In genomic region chr17:41772586-41773189, GRCh38 we compare ENCODE assay signal across 14 cellular contexts. TPM values are rescaled to one million over a fixed set of nuclear protein-coding genes. Genes with fewer than 3 reads are reported as not detected.
DNase-seq lines count a peak whose midpoint lies in the region; ATAC-seq and TF ChIP-seq lines count a peak whose summit lies in the region.
"Had no signal": no experiment of that assay in that cellular context is flagged by ENCODE, and none has a peak within 500 bp of the region (broad histone marks: within the 10 kb centered on the region; RNA-seq: fewer than 3 reads in every experiment).

No MANE protein-coding gene starts in this region.

- no peak overlapping the region for H3K4me3 ChIP-seq in AG04450 (ENCODE audit: low read depth, low read length)
- peak overlapping the region in 2 of 4 donors; percentile 38 for H3K4me3 ChIP-seq in Peyer's patch

- H3K27me3 ChIP-seq in AG04450 (ENCODE audit: control insufficient read depth, insufficient read depth, low read length) (no peaks in the 10 kb centered on the region), Peyer's patch (no peaks in the 10 kb centered on the region), foreskin keratinocyte (no peaks in the 10 kb centered on the region)

- H3K9me3 ChIP-seq in AG04450 (ENCODE audit: control insufficient read depth, insufficient read depth, low read length) (no peaks in the 10 kb centered on the region; the same call in 1 of the 2 replicates), Peyer's patch (no peaks in the 10 kb centered on the region)

- TF ChIP-seq POLR2A in Peyer's patch (IDR thresholded peaks at IDR 0.05), result no peak

- TF ChIP-seq CTCF in AG04450 (IDR thresholded peaks at IDR 0.05; ENCODE audit: low read depth, low read length) (no peak), Peyer's patch (IDR thresholded peaks at IDR 0.05) (no peak), foreskin keratinocyte (conservative IDR thresholded peaks at IDR 0.05) (no peak), neural crest cell (conservative IDR thresholded peaks at IDR 0.05) (no peak)

- H3K4me3 Mint-ChIP-seq in neural crest cell, result no peak overlapping the region

- H3K27me3 Mint-ChIP-seq in neural crest cell (ENCODE audit: low read depth), result no peaks in the 10 kb centered on the region

- peak overlapping the region; percentile 80 for H3K27ac ChIP-seq in AG04450 (ENCODE audit: low read depth, low read length)
- H3K27ac ChIP-seq in Peyer's patch, result peak overlapping the region; percentile 42 to 100 (median 89)
- peak overlapping the region; percentile 90 for H3K27ac ChIP-seq in foreskin keratinocyte
- H3K27ac ChIP-seq: KMS-11 had no signal

- DNase-seq in AG04450 (ENCODE audit: low read depth, low spot score) (no peak), Peyer's patch (peak in 2 of 3 donors; percentile 76), foreskin keratinocyte (no peak), neural crest cell (ENCODE audit: low read depth, low spot score) (no peak), T-helper 9 cell (no peak), DMS153 treated with DMSO at 0.1 percent for 48 hours (lab: John Stamatoyannopoulos, UW; ENCODE audit: unreplicated experiment) (no peak)
- no peak for DNase-seq in activated CD8-positive, alpha-beta memory T cell treated with anti-CD3 and anti-CD28 coated beads, Interleukin-2, amount 50 U/mL, for 4 hours
- DNase-seq: activated gamma-delta T cell treated with Interleukin-2 at 50 U/mL for 16 hours, cortex of kidney, NCI-H2081 treated with DMSO at 0.1 percent for 48 hours, T-helper 1 cell had no signal

- peak overlapping the region; percentile 86 for H3K27ac Mint-ChIP-seq in neural crest cell (ENCODE audit: unreplicated experiment)

- no peaks in the 10 kb centered on the region for H3K36me3 Mint-ChIP-seq in neural crest cell (ENCODE audit: low read depth)

- H3K36me3 ChIP-seq in Peyer's patch, result peaks cover 0 to 52% (median 3%) of the 10 kb centered on the region in 3 donors

- POLR2A ChIA-PET in AG04450 (lab: Yijun Ruan, JAX), result no interaction called here

- CTCF ChIA-PET in AG04450 (lab: Charles Lee), result interaction anchor here (1.7 to 2.9 kb wide), 2 partner anchors 13 to 29 kb away, joined by 16 to 19 read pairs; partner anchors contain the start of gene JUP

- H3K4me1 ChIP-seq in Peyer's patch, result peaks cover 0 to 64% (median 29%) of the 10 kb centered on the region in 4 donors
- peaks cover 36% of the 10 kb centered on the region for H3K4me1 ChIP-seq in foreskin keratinocyte

- peaks cover 37% of the 10 kb centered on the region for H3K4me1 Mint-ChIP-seq in neural crest cell

- H3K9me3 Mint-ChIP-seq in neural crest cell, result no peaks in the 10 kb centered on the region

- ATAC-seq in foreskin keratinocyte (no peak), GM21529 (IDR thresholded peaks at IDR 0.05; ENCODE audit: unreplicated experiment) (no peak)

RNA-seq across cellular contexts. Expression of gene JUP, which starts 13.8 kb away (rescaled TPM):
- polyA plus RNA-seq in AG04450 (2011; rRNA removed) (13.5 and 25.7 TPM in 2 replicates), foreskin keratinocyte (299 and 341 TPM in 2 replicates)
- 19.7 and 25.7 TPM in 2 replicates for polyA minus RNA-seq in AG04450 (2011; rRNA and poly(A)+ RNA removed)
- total RNA-seq in Peyer's patch (100 to 1,000 TPM; 229 to 585 (median 505) TPM), foreskin keratinocyte (367 and 442 TPM in 2 replicates), neural crest cell (20.6 and 23.5 TPM in 2 replicates)

RNA-seq across cellular contexts. Expression of gene HAP1, which starts 38.2 kb away (rescaled TPM):
- polyA plus RNA-seq in AG04450 (2011; rRNA removed) (0.04 and 0.07 TPM in 2 replicates), foreskin keratinocyte (0.45 and 0.77 TPM in 2 replicates)
- 0.04 TPM in 1 of 2 replicates, not detected in the other for polyA minus RNA-seq in AG04450 (2011; rRNA and poly(A)+ RNA removed)
- total RNA-seq in Peyer's patch (1 to 10 TPM in 1 of 4 donors, under 1 TPM in 1, not detected in 2; 0.94 to 5.0 TPM), foreskin keratinocyte (0.56 and 0.82 TPM in 2 replicates), neural crest cell (1.5 and 1.6 TPM in 2 replicates)
- total RNA-seq: mononuclear cell had no signal

RNA-seq across cellular contexts. Expression of gene P3H4, which starts 39.1 kb away (rescaled TPM):
- 51.5 and 58.8 TPM in 2 replicates for polyA plus RNA-seq in AG04450 (2011; rRNA removed)
- 19.8 and 25.6 TPM in 2 replicates for polyA minus RNA-seq in AG04450 (2011; rRNA and poly(A)+ RNA removed)
- total RNA-seq in Peyer's patch, result 10 to 100 TPM in 3 of 4 donors, 1 to 10 TPM in 1; 9.5 to 23.1 (median 18.0) TPM
- total RNA-seq in foreskin keratinocyte, result 8.8 and 13.7 TPM in 2 replicates
- polyA plus RNA-seq in foreskin keratinocyte, result 9.1 and 11.8 TPM in 2 replicates
- total RNA-seq in neural crest cell, result 40.3 and 42.3 TPM in 2 replicates

RNA-seq across cellular contexts. Expression of gene FKBP10, which starts 40.1 kb away (rescaled TPM):
- 487 and 624 TPM in 2 replicates for polyA plus RNA-seq in AG04450 (2011; rRNA removed)
- polyA minus RNA-seq in AG04450 (2011; rRNA and poly(A)+ RNA removed), result 266 and 344 TPM in 2 replicates
- total RNA-seq in Peyer's patch, result 100 to 1,000 TPM in 1 of 4 donors, 10 to 100 TPM in 2, 1 to 10 TPM in 1; 7.2 to 130 (median 11.2) TPM
- 8.0 and 10.5 TPM in 2 replicates for total RNA-seq in foreskin keratinocyte
- polyA plus RNA-seq in foreskin keratinocyte, result 8.8 and 10.9 TPM in 2 replicates
- 259 and 262 TPM in 2 replicates for total RNA-seq in neural crest cell

Comparison
In these comparisons a context has a peak if more than half of its experiments do, and no peak if none do; other contexts are left out.
1. DNase-seq: peak in Peyer's patch (2 of 3); none in AG04450 (single experiment), foreskin keratinocyte (0 of 2), neural crest cell (single experiment), activated CD8-positive, alpha-beta memory T cell treated with anti-CD3 and anti-CD28 coated beads, Interleukin-2, amount 50 U/mL, for 4 hours (single experiment), T-helper 9 cell (single experiment) and DMS153 treated with DMSO at 0.1 percent for 48 hours (single experiment).
2. Peak in every context shown above with its lines, with median percentiles within 50 percentile points of each other: H3K27ac ChIP-seq.